7 cellular contexts compared by ENCODE assay signal in the genomic region with DNA sequence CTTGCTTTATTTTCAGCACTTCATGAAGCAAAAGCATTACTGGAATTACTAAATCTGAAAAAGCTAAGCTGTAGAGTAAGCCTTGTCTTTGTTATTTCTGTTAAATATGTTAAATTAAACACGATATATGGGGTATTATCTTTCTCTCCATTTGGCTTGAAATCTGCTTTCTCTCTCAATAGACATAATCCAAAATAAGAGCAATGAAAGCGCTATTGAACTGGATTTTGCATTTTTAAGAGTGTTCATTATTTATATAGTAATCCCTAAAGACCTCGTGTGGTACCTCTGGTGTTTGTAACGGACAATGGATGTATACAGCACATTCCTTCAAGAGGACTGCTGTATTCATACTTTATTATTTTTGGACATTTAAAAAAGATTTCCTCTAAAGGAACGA.
"Had no signal": no experiment of that assay in that cellular context is flagged by ENCODE, and none has a peak within 500 bp of the region (broad histone marks: within the 10 kb centered on the region; RNA-seq: fewer than 3 reads in every experiment).

No MANE protein-coding gene starts in this region.

- H3K4me3 ChIP-seq: K562 had no signal

- H3K27ac ChIP-seq: HL-60 had no signal

- FAIRE-seq: HepG2, HTR-8/SVneo, K562 had no signal

- H3K9me3 Mint-ChIP-seq: IgD-negative memory B cell had no signal

- H3K27ac Mint-ChIP-seq: IgD-negative memory B cell had no signal

- H3K4me3 Mint-ChIP-seq: IgD-negative memory B cell had no signal

- ATAC-seq: HepG2, K562 had no signal

- DNase-seq: IMR-90, KBM-7 had no signal
